Comparison of ENCODE assay signal across 8 cellular contexts in the genomic region with DNA sequence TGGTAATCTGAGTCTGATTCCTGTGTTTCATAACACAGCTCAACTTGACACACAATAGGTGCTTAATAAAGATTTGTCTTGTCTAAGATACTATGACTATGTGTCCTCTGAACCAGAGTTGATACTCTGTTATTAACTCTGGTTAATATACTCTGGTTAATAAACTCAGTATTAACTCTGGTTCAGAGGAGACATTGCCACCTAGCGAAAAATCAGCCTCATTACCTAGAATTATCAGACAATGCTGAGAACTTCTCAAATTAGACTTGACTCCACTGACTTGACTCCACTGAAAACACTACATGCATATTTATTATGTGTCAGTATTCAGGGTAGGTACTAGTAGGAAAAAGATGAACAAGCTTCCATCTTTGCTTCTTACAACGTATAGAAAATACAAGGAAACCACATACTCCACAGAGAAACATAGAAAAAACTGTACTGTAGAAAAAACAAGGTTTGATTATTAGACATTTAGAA.
DNase-seq lines count a peak whose midpoint lies in the region; ATAC-seq, FAIRE-seq and TF ChIP-seq lines count a peak whose summit lies in the region.

No MANE protein-coding gene starts in this region.

- intact Hi-C loops in HCT116 (cut with micrococcal nuclease) (loop anchor here (1.0 kb wide), 1 partner anchor 278 kb away; no protein-coding TSS in a partner anchor), esophagus squamous epithelium (cut with DNase I) (loop anchor here (10.0 kb wide), 1 partner anchor 279 kb away; no protein-coding TSS in a partner anchor)

- H3K9me3 Mint-ChIP-seq in neural progenitor cell, result no peaks in the 10 kb centered on the region

- RAD21 ChIA-PET in HCT116 (lab: Charles Lee; ENCODE audit: low non-redundant PET in 1 of 2, low total read pairs in 2 of 2, uncharacterized antibody in 2 of 2, unreplicated experiment in 2 of 2), result no interaction called here

- H3K27ac ChIP-seq in A549 (no peak overlapping the region), HCT116 (ENCODE audit: low read depth, low read length) (no peak overlapping the region), esophagus squamous epithelium (no peak overlapping the region), neural progenitor cell (no peak overlapping the region)

- no peaks in the 10 kb centered on the region for H3K27me3 Mint-ChIP-seq in neural progenitor cell (ENCODE audit: insufficient read depth, low read depth)

- no peak overlapping the region for H3K27ac Mint-ChIP-seq in neural progenitor cell

- WGBS in A549 (ENCODE audit: missing lambda C conversion rate), result 0% methylated on average over 2 of the region's 2 CpGs
- WGBS in esophagus squamous epithelium, 2 donors, result 6 to 8% methylated on average over 2 of the region's 2 CpGs

- peak; percentile 62 to 64 for TF ChIP-seq RAD21 in A549 (conservative IDR thresholded peaks at IDR 0.05 in 1 of 2, IDR thresholded peaks at IDR 0.05 in 1 of 2)
- peak; percentile 68 for TF ChIP-seq RAD21 in HCT116 (IDR thresholded peaks at IDR 0.05; ENCODE audit: low read depth)

- ATAC-seq in A549 (peak; percentile 76 to 77; a peak in 4 of 6 replicates), HCT116 (peak; percentile 87), SK-N-SH treated with all-trans-retinoic acid at 6 μM for 48 hours (peak; percentile 94)

- POLR2A ChIA-PET in A549 (lab: Yijun Ruan, JAX), result no interaction called here
- POLR2A ChIA-PET in HCT116 (lab: Charles Lee), result no interaction called here

- H3K4me3 ChIP-seq in A549, result no peak overlapping the region
- no peak overlapping the region for H3K4me3 ChIP-seq in GM06990 (replicated peaks; ENCODE audit: low read depth, low read length)
- no peak overlapping the region for H3K4me3 ChIP-seq in HCT116 (replicated peaks in 1 of 2; ENCODE audit: low read depth in 1 of 2, low read length in 2 of 2)
- no peak overlapping the region for H3K4me3 ChIP-seq in esophagus squamous epithelium
- H3K4me3 ChIP-seq in neural progenitor cell, result no peak overlapping the region

- no peak overlapping the region for H3K4me3 Mint-ChIP-seq in neural progenitor cell

- TF ChIP-seq POLR2A in A549 (IDR thresholded peaks at IDR 0.05; ENCODE audit: low read length) (no peak), HCT116 (IDR thresholded peaks at IDR 0.05; ENCODE audit: borderline replicate concordance, extremely low read depth, insufficient read depth, insufficient read length) (no peak), esophagus squamous epithelium (IDR thresholded peaks at IDR 0.05) (no peak)

- H3K4me1 ChIP-seq in A549 (0 out of 3 replicates have a peak, but pooled peaks cover 6% of the 10 kb centered on the region), HCT116 (ENCODE audit: control insufficient read depth in 1 of 2, insufficient read depth in 2 of 2, low read length in 2 of 2) (no peaks in the 10 kb centered on the region), esophagus squamous epithelium (no peaks in the 10 kb centered on the region), neural progenitor cell (no peaks in the 10 kb centered on the region)

- no peak overlapping the region for H2AFZ ChIP-seq in HCT116 (ENCODE audit: low read depth, low read length, poor library complexity, severe bottlenecking)
- H2AFZ ChIP-seq in neural progenitor cell (replicated peaks), result no peak overlapping the region

- CTCF ChIA-PET in A549 (lab: Yijun Ruan, JAX), result interaction anchor here (0.6 to 3.3 kb wide), 9 partner anchors 10 to 346 kb away, joined by 3 to 12 read pairs (median 4); no protein-coding TSS in a partner anchor
- CTCF ChIA-PET in HCT116 (lab: Charles Lee), result no interaction called here

- TF ChIP-seq EP300 in A549 (IDR thresholded peaks at IDR 0.05), result no peak

- H3K36me3 ChIP-seq in GM06990 (ENCODE audit: control insufficient read depth, insufficient read depth, low read length) (no peaks in the 10 kb centered on the region), HCT116 (ENCODE audit: control insufficient read depth in 1 of 2, insufficient read depth in 2 of 2, low read length in 2 of 2) (no peaks in the 10 kb centered on the region; a peak in 1 of 4 replicates), esophagus squamous epithelium (peaks cover 0 to 9% (median 0%) of the 10 kb centered on the region in 3 donors), neural progenitor cell (no peaks in the 10 kb centered on the region)

- BruUV-seq in HCT116 (replicated peaks; lab: Mats Ljungman, UMichigan), result no TSS peak

- no peaks in the 10 kb centered on the region for H3K27me3 ChIP-seq in GM06990 (replicated peaks; ENCODE audit: control insufficient read depth, insufficient read depth, low read length)
- H3K27me3 ChIP-seq in HCT116 (ENCODE audit: insufficient read depth, low read length), result no peaks in the 10 kb centered on the region
- H3K27me3 ChIP-seq in esophagus squamous epithelium, result no peaks in the 10 kb centered on the region
- no peaks in the 10 kb centered on the region for H3K27me3 ChIP-seq in neural progenitor cell

- DNase-seq in A549 (ENCODE audit: low read depth in 1 of 2, low spot score in 1 of 2), result peak; percentile 8 to 23
- DNase-seq in GM06990 (ENCODE audit: extremely low read depth, insufficient read length), result peak; percentile 40
- peak; percentile 22 for DNase-seq in HCT116 (ENCODE audit: low read depth, low spot score)
- DNase-seq in esophagus squamous epithelium (lab: John Stamatoyannopoulos, UW), result no peak
- DNase-seq in neural progenitor cell (ENCODE audit: low spot score), result peak; percentile 39
- DNase-seq in GM19238 (ENCODE audit: insufficient read length, low spot score), result no peak

- no peak overlapping the region for H3K9ac ChIP-seq in HCT116 (ENCODE audit: low read length)
- H3K9ac ChIP-seq in neural progenitor cell, result no peak overlapping the region

- peaks cover 4% of the 10 kb centered on the region for H3F3A ChIP-seq in neural progenitor cell (ENCODE audit: low read depth)

- no peaks in the 10 kb centered on the region for H3K9me3 ChIP-seq in A549
- no peaks in the 10 kb centered on the region for H3K9me3 ChIP-seq in HCT116 (ENCODE audit: control insufficient read depth in 1 of 2, insufficient read depth in 1 of 2, low read depth in 1 of 2, low read length in 2 of 2)
- H3K9me3 ChIP-seq in esophagus squamous epithelium, result no peaks in the 10 kb centered on the region
- no peaks in the 10 kb centered on the region for H3K9me3 ChIP-seq in neural progenitor cell (ENCODE audit: low read depth)

- FAIRE-seq in A549 (lab: Jason Lieb, UNC), result peak; percentile 84

- H3K79me2 ChIP-seq in HCT116 (ENCODE audit: insufficient read depth, low read length), result no peaks in the 10 kb centered on the region
- H3K79me2 ChIP-seq in neural progenitor cell (ENCODE audit: low read depth), result no peaks in the 10 kb centered on the region

- no peaks in the 10 kb centered on the region for H3K9me2 ChIP-seq in HCT116 (ENCODE audit: insufficient read depth)

- H3K4me2 ChIP-seq in A549, result no peak overlapping the region
- no peak overlapping the region for H3K4me2 ChIP-seq in HCT116 (ENCODE audit: low read length)
- no peak overlapping the region for H3K4me2 ChIP-seq in neural progenitor cell

- no peaks in the 10 kb centered on the region for H3K36me3 Mint-ChIP-seq in neural progenitor cell

- TF ChIP-seq CTCF in A549 (IDR thresholded peaks at IDR 0.05) (peak; percentile 63), GM06990 (IDR thresholded peaks at IDR 0.05; ENCODE audit: insufficient read depth, low read length, poor library complexity, severe bottlenecking) (peak; percentile 57), HCT116 (IDR thresholded peaks at IDR 0.05 in 2 of 3, conservative IDR thresholded peaks at IDR 0.05 in 1 of 3; ENCODE audit: borderline replicate concordance in 1 of 3, insufficient read depth in 1 of 3, low read depth in 2 of 3, low read length in 2 of 3) (peak; percentile 40 to 72 (median 55); a peak in 5 of 6 replicates), LNCAP (IDR thresholded peaks at IDR 0.05) (peak; percentile 79), esophagus squamous epithelium (IDR thresholded peaks at IDR 0.05) (peak in 5 of 6 experiments; percentile 58 to 70 (median 63)), neural progenitor cell (IDR thresholded peaks at IDR 0.05) (peak; percentile 79)

- H4K20me1 ChIP-seq in HCT116 (ENCODE audit: insufficient read depth), result 0 out of 2 replicates have a peak, but pooled peaks cover 5% of the 10 kb centered on the region
- no peaks in the 10 kb centered on the region for H4K20me1 ChIP-seq in neural progenitor cell (ENCODE audit: low read depth)

- no peaks in the 10 kb centered on the region for H3K4me1 Mint-ChIP-seq in neural progenitor cell

TF ChIP-seq in A549, 52 proteins besides CTCF, POLR2A, EP300 and RAD21:
- TF ChIP-seq HDAC2 (IDR thresholded peaks at IDR 0.05) (no peak), MAX (IDR thresholded peaks at IDR 0.05) (no peak), SMC3 (IDR thresholded peaks at IDR 0.05) (peak; percentile 50)

TF ChIP-seq in HCT116, 20 proteins besides CTCF, POLR2A, EP300 and RAD21 (continues in another document):
- TF ChIP-seq SRF (IDR thresholded peaks at IDR 0.05; ENCODE audit: low read depth), result no peak
- no peak for TF ChIP-seq EZH2 (IDR thresholded peaks at IDR 0.05)
- TF ChIP-seq JUND (IDR thresholded peaks at IDR 0.05), result no peak
- TF ChIP-seq YY1 (IDR thresholded peaks at IDR 0.05; ENCODE audit: extremely low read depth, insufficient replicate concordance, low read depth, low read length), result no peak
- TF ChIP-seq CBX3 (IDR thresholded peaks at IDR 0.05; ENCODE audit: low read depth), result no peak
- TF ChIP-seq SIN3A (IDR thresholded peaks at IDR 0.05; ENCODE audit: low read depth), result no peak
- no peak for TF ChIP-seq ATF3 (IDR thresholded peaks at IDR 0.05)
- no peak for TF ChIP-seq CEBPB (IDR thresholded peaks at IDR 0.05; ENCODE audit: low read depth)
- TF ChIP-seq TCF7L2 (IDR thresholded peaks at IDR 0.05; ENCODE audit: borderline replicate concordance, extremely low read depth, insufficient read depth, insufficient read length), result no peak

TF ChIP-seq in SK-N-SH treated with all-trans-retinoic acid at 6 μM for 48 hours, 23 proteins besides CTCF, POLR2A, EP300 and RAD21 (continues in another document):
- TF ChIP-seq CSDC2 (CRISPR knock-in tag; IDR thresholded peaks at IDR 0.05) (no peak), BACH2 (CRISPR knock-in tag; IDR thresholded peaks at IDR 0.05; ENCODE audit: borderline replicate concordance) (no peak), ZC3H10 (CRISPR knock-in tag; IDR thresholded peaks at IDR 0.05) (no peak), OSR1 (CRISPR knock-in tag; IDR thresholded peaks at IDR 0.05) (no peak), ZNF565 (CRISPR knock-in tag; conservative IDR thresholded peaks at IDR 0.05; ENCODE audit: low read depth) (no peak), RARB (CRISPR knock-in tag; IDR thresholded peaks at IDR 0.05) (no peak), TOX (CRISPR knock-in tag; IDR thresholded peaks at IDR 0.05; ENCODE audit: borderline replicate concordance) (no peak), ZFP30 (CRISPR knock-in tag; IDR thresholded peaks at IDR 0.05) (no peak), ZFP3 (CRISPR knock-in tag; IDR thresholded peaks at IDR 0.05) (no peak)

Comparison
In these comparisons a context has a peak if more than half of its experiments do, and no peak if none do; other contexts are left out.
1. DNase-seq: peak in A549 (2 of 2), GM06990 (single experiment), HCT116 (single experiment) and neural progenitor cell (single experiment); none in esophagus squamous epithelium (single experiment) and GM19238 (single experiment).
2. Of the 6 proteins assayed by ChIP-seq in both A549 and HCT116: peak only in A549: none; only in HCT116: none; in both: CTCF and RAD21; in neither: 4.
3. Peak in every context shown above with its lines, with median percentiles within 50 percentile points of each other: ATAC-seq and CTCF ChIP-seq.